Comparison of ENCODE assay signal across 1 cellular context in genomic region chr19:48994035-48994386, GRCh38.
A peak's percentile ranks its signal among the peaks of the same experiment; 100 is the strongest.
TF ChIP-seq lines count a peak whose summit lies in the region.

No MANE protein-coding gene starts in this region.

TF ChIP-seq in HepG2, 621 proteins besides CTCF, POLR2A, EP300 and RAD21 (continues in another document):
- TF ChIP-seq RNF2 (conservative IDR thresholded peaks at IDR 0.05; ENCODE audit: low read depth) (no peak), ATRX (CRISPR knock-in tag; IDR thresholded peaks at IDR 0.05; ENCODE audit: borderline replicate concordance) (no peak), ZNF33B (CRISPR knock-in tag; IDR thresholded peaks at IDR 0.05) (0 out of 2 replicates have a peak, but pooled peaks have one; percentile 49), MTA3 (CRISPR knock-in tag; IDR thresholded peaks at IDR 0.05) (no peak), KLF16 (CRISPR knock-in tag; IDR thresholded peaks at IDR 0.05) (no peak), ZNF616 (CRISPR knock-in tag; IDR thresholded peaks at IDR 0.05; ENCODE audit: low read depth) (no peak), CAMTA2 (CRISPR knock-in tag; IDR thresholded peaks at IDR 0.05; ENCODE audit: borderline replicate concordance) (no peak), ZNF572 (CRISPR knock-in tag; IDR thresholded peaks at IDR 0.05) (0 out of 2 replicates have a peak, but pooled peaks have one; percentile 63), MTERF4 (CRISPR knock-in tag; IDR thresholded peaks at IDR 0.05) (0 out of 2 replicates have a peak, but pooled peaks have one; percentile 5), ZBED4 (CRISPR knock-in tag; IDR thresholded peaks at IDR 0.05; ENCODE audit: borderline replicate concordance) (0 out of 2 replicates have a peak, but pooled peaks have one; percentile 32), ZNF75D (CRISPR knock-in tag; IDR thresholded peaks at IDR 0.05; ENCODE audit: borderline replicate concordance) (no peak), ZBTB46 (CRISPR knock-in tag; IDR thresholded peaks at IDR 0.05; ENCODE audit: borderline replicate concordance) (no peak), ZNF788 (CRISPR knock-in tag; IDR thresholded peaks at IDR 0.05; ENCODE audit: borderline replicate concordance) (no peak), TRIM24 (CRISPR knock-in tag; IDR thresholded peaks at IDR 0.05) (no peak), REPIN1 (CRISPR knock-in tag; IDR thresholded peaks at IDR 0.05; ENCODE audit: borderline replicate concordance, low read depth) (no peak), SIX4 (CRISPR knock-in tag; IDR thresholded peaks at IDR 0.05) (no peak), HIC2 (CRISPR knock-in tag; IDR thresholded peaks at IDR 0.05; ENCODE audit: low read depth) (no peak), SRSF4 (IDR thresholded peaks at IDR 0.05; ENCODE audit: low read depth, low read length, poor library complexity, severe bottlenecking) (no peak), MEIS2 (CRISPR knock-in tag; IDR thresholded peaks at IDR 0.05) (no peak), ZNF337 (CRISPR knock-in tag; IDR thresholded peaks at IDR 0.05; ENCODE audit: borderline replicate concordance, low read depth) (0 out of 2 replicates have a peak, but pooled peaks have one; percentile 28), KAT7 (CRISPR knock-in tag; IDR thresholded peaks at IDR 0.05; ENCODE audit: borderline replicate concordance) (0 out of 2 replicates have a peak, but pooled peaks have one; percentile 55), SMAD3 (CRISPR knock-in tag; IDR thresholded peaks at IDR 0.05) (0 out of 2 replicates have a peak, but pooled peaks have one; percentile 13), ATF2 (CRISPR knock-in tag; IDR thresholded peaks at IDR 0.05) (no peak), ZSCAN29 (CRISPR knock-in tag; conservative IDR thresholded peaks at IDR 0.05) (no peak), ZNF841 (CRISPR knock-in tag; IDR thresholded peaks at IDR 0.05; ENCODE audit: borderline replicate concordance) (no peak), ZSCAN12 (CRISPR knock-in tag; IDR thresholded peaks at IDR 0.05) (no peak), NR0B2 (CRISPR knock-in tag; IDR thresholded peaks at IDR 0.05) (no peak), ZZZ3 (CRISPR knock-in tag; IDR thresholded peaks at IDR 0.05; ENCODE audit: borderline replicate concordance) (no peak), KDM5A (IDR thresholded peaks at IDR 0.05; ENCODE audit: borderline replicate concordance, low read length) (peak; percentile 79), ATF5 (CRISPR knock-in tag; IDR thresholded peaks at IDR 0.05; ENCODE audit: low read depth) (0 out of 2 replicates have a peak, but pooled peaks have one; percentile 17), ZNF782 (CRISPR knock-in tag; IDR thresholded peaks at IDR 0.05; ENCODE audit: borderline replicate concordance) (no peak), ZNF431 (CRISPR knock-in tag; IDR thresholded peaks at IDR 0.05; ENCODE audit: borderline replicate concordance, low read depth) (no peak), YY1 (IDR thresholded peaks at IDR 0.05; ENCODE audit: insufficient read depth, insufficient replicate concordance, low read depth, low read length) (no peak), TGIF2 (CRISPR knock-in tag; IDR thresholded peaks at IDR 0.05) (no peak), RARG (CRISPR knock-in tag; IDR thresholded peaks at IDR 0.05; ENCODE audit: low read depth) (no peak), MAZ (IDR thresholded peaks at IDR 0.05; ENCODE audit: borderline replicate concordance, low read depth, low read length) (no peak), MAZ (CRISPR knock-in tag; IDR thresholded peaks at IDR 0.05; ENCODE audit: low read depth) (0 out of 2 replicates have a peak, but pooled peaks have one; percentile 7), THAP8 (CRISPR knock-in tag; IDR thresholded peaks at IDR 0.05; ENCODE audit: borderline replicate concordance) (no peak), ZNF281 (CRISPR knock-in tag; IDR thresholded peaks at IDR 0.05; ENCODE audit: borderline replicate concordance) (no peak), GPN1 (CRISPR knock-in tag; IDR thresholded peaks at IDR 0.05; ENCODE audit: borderline replicate concordance) (no peak), RFX5 (IDR thresholded peaks at IDR 0.05; ENCODE audit: low read depth, low read length) (no peak), ETV6 (CRISPR knock-in tag; conservative IDR thresholded peaks at IDR 0.05) (no peak), HES4 (CRISPR knock-in tag; IDR thresholded peaks at IDR 0.05; ENCODE audit: borderline replicate concordance) (0 out of 2 replicates have a peak, but pooled peaks have one; percentile 38), ZBTB49 (CRISPR knock-in tag; IDR thresholded peaks at IDR 0.05; ENCODE audit: borderline replicate concordance) (no peak)
